Comparison of ENCODE assay signal across 8 cellular contexts in the genomic region with DNA sequence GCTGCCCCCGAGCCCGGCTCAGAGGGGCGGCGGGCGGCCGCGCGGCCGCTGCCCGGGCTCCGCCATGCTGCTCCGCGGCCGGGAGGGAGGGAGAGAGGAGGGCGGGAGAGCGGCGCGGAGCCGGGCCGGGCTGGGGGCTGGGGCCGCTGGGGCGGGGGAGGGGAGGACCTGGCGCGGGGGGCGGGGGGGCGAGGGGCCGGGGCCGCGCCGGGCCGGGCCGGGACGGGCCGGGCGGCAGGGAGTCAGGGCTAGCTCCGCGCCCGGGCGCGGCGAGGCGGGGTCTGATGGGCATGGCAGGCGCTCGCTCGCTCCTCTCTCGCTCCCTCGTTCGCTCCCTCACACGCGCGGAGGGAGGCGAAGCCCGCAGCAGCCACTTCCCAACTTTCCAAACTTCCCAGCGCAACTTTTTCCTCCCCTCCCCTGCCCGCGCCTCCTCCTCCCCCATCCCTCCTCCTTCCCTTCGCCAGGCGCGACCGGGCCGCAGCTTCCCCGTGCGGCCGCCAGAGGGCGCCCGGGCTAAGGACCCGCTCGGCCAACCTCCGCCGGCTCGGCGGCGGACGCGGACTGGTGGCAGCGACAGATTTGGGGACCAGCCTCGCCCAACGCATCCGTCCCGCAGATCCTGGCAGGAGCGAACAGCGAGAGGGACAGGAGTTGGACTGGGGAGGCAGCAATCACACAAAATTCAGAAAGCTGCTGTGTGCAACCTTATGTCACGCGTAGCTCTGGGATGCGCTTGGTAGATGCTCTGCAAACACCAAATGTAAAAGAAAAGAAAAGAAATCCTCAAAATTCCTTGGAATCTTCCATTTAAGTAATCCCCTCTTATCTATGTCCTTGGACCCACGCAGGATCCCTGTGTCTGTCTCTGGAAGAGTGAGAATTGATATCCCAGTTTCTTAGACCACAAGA. TPM values are rescaled to one million over a fixed set of nuclear protein-coding genes. Genes with fewer than 3 reads are reported as not detected.
DNase-seq lines count a peak whose midpoint lies in the region; ATAC-seq and TF ChIP-seq lines count a peak whose summit lies in the region.

A gene (minus strand): TSS at position 97 of the 912 bp plus-strand sequence.

- ATAC-seq in GM18505 (IDR thresholded peaks at IDR 0.05; ENCODE audit: unreplicated experiment) (peak; percentile 93), HG03066 (IDR thresholded peaks at IDR 0.05; ENCODE audit: low read depth, unreplicated experiment) (peak; percentile 82)

- H3K4me3 ChIP-seq in esophagus muscularis mucosa (peak within 1 kb of the TSS; percentile 62 to 90 (median 82)), muscle layer of colon (ENCODE audit: low read depth in 1 of 2, low read length in 2 of 2) (peak within 1 kb of the TSS; percentile 33 to 65)

- H3K36me3 ChIP-seq in esophagus muscularis mucosa (peaks cover 0 to 7% (median 0%) of the 10 kb centered on the region in 4 donors), muscle layer of colon (ENCODE audit: insufficient read depth, low read length) (no peaks in the 10 kb centered on the region)

- TF ChIP-seq CTCF in esophagus muscularis mucosa (IDR thresholded peaks at IDR 0.05), result peak in 2 of 3 experiments; percentile 92 to 97

- no peak within 1 kb of the TSS for H3K9ac ChIP-seq in muscle layer of colon (ENCODE audit: low read length)

- DNase-seq in A172 (ENCODE audit: low spot score), result peak; percentile 67
- peak; percentile 24 to 28 for DNase-seq in NOMO-1 (lab: John Stamatoyannopoulos, UW; ENCODE audit: unreplicated experiment in 2 of 2)
- DNase-seq in activated T-cell treated with anti-CD3 and anti-CD28 coated beads for 48 hours (ENCODE audit: low read depth), result peak; percentile 72
- peak; percentile 95 for DNase-seq in esophagus muscularis mucosa (ENCODE audit: extremely low spot score)
- DNase-seq in stimulated activated CD8-positive, alpha-beta memory T cell treated with anti-CD3 and anti-CD28 coated beads, Interleukin-4, amount 100 ng/mL, for 48 hours, result peak; percentile 82

- 15% methylated on average over 15 of the region's 86 CpGs for WGBS in esophagus muscularis mucosa

- peaks cover 9 to 51% (median 44%) of the 10 kb centered on the region in 4 donors for H3K4me1 ChIP-seq in esophagus muscularis mucosa
- peaks cover 9% of the 10 kb centered on the region for H3K4me1 ChIP-seq in muscle layer of colon (ENCODE audit: insufficient read depth, low read length)

- no peaks in the 10 kb centered on the region for H3K9me3 ChIP-seq in esophagus muscularis mucosa
- H3K9me3 ChIP-seq in muscle layer of colon (ENCODE audit: low read length), result no peaks in the 10 kb centered on the region

- intact Hi-C loops in esophagus muscularis mucosa (cut with DNase I), result loop anchor here (5.0 kb wide), 2 partner anchors 65 to 260 kb away; no protein-coding TSS in a partner anchor

- TF ChIP-seq EP300 in esophagus muscularis mucosa (IDR thresholded peaks at IDR 0.05), result no peak

- TF ChIP-seq POLR2A in GM18505 (IDR thresholded peaks at IDR 0.05; ENCODE audit: borderline replicate concordance, extremely low read depth, insufficient read depth, insufficient read length), result no peak
- TF ChIP-seq POLR2A in esophagus muscularis mucosa (IDR thresholded peaks at IDR 0.05; ENCODE audit: low read depth), result no peak

- peaks cover 0 to 14% (median 0%) of the 10 kb centered on the region in 4 donors for H3K27me3 ChIP-seq in esophagus muscularis mucosa
- H3K27me3 ChIP-seq in muscle layer of colon (ENCODE audit: control insufficient read depth in 1 of 2, insufficient read depth in 2 of 2, low read length in 2 of 2), result peaks cover 4 to 16% of the 10 kb centered on the region in 2 donors

- H3K27ac ChIP-seq in esophagus muscularis mucosa (replicated peaks in 1 of 4), result peak within 1 kb of the TSS; percentile 84 to 87 (median 86)
- H3K27ac ChIP-seq in muscle layer of colon (ENCODE audit: low read depth, low read length), result no peak within 1 kb of the TSS

RNA-seq across cellular contexts. Expression of the gene that starts here (rescaled TPM):
- total RNA-seq in A172 (2014; rRNA removed; shearing (Covaris generic)), result 0.26 and 2.0 TPM in 2 replicates
- 1 to 10 TPM; 4.0 to 7.6 (median 4.1) TPM for total RNA-seq in esophagus muscularis mucosa

Comparison
In these comparisons a context has a peak if more than half of its experiments do, and no peak if none do; other contexts are left out.
1. DNase-seq: peak in every context shown above with its lines; median percentile 95 in esophagus muscularis mucosa; 82 in stimulated activated CD8-positive, alpha-beta memory T cell treated with anti-CD3 and anti-CD28 coated beads, Interleukin-4, amount 100 ng/mL, for 48 hours; 72 in activated T-cell treated with anti-CD3 and anti-CD28 coated beads for 48 hours; 67 in A172; 26 in NOMO-1.